1 cellular context compared by ENCODE assay signal in the genomic region with DNA sequence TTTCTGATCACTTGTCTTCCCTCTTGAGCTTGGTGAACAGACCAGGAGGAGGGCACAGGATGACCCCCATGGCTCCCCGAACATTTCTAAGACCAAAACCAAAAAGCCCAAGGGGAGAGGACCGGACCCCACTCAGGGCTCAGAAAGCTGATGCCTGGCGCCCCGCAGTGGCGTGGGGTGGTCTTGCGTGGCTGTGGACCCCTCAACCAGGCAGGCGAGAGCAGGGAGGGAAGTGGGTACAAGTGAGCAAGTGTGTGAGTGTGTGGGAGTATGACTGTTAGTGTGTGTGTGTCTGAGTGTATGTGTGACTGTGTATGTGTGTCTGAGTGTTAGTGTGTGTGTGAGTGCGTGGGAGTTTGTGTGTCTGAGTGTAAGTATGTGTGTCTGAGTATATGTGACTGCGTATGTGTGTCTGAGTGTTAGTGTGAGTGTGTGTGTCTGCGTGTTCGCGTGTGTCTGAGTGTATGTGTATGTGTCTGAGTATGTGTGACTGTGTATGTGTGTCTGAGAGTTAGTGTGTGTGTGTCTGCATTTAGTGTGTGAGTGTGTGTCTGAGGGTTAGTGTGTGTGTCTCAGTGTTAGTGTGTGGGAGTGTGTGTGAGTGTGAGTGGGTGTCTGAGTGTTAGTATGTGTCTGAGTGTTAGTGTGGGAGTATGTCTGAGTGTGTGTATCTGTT.
TF ChIP-seq lines count a peak whose summit lies in the region.

No MANE protein-coding gene starts in this region.

TF ChIP-seq in K562, 482 proteins besides CTCF, POLR2A, EP300 and RAD21 (continued from another document):
- TF ChIP-seq, protein P1, sequence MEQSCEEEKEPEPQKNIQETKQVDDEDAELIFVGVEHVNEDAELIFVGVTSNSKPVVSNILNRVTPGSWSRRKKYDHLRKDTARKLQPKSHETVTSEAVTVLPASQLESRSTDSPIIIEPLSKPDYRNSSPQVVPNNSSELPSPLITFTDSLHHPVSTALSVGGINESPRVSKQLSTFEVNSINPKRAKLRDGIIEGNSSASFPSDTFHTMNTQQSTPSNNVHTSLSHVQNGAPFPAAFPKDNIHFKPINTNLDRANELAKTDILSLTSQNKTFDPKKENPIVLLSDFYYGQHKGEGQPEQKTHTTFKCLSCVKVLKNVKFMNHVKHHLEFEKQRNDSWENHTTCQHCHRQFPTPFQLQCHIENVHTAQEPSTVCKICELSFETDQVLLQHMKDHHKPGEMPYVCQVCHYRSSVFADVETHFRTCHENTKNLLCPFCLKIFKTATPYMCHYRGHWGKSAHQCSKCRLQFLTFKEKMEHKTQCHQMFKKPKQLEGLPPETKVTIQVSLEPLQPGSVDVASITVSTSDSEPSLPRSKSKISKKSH (CRISPR knock-in tag; IDR thresholded peaks at IDR 0.05): no peak
- TF ChIP-seq MECOM (CRISPR knock-in tag; IDR thresholded peaks at IDR 0.05) (no peak), EGR1 (conservative IDR thresholded peaks at IDR 0.05) (peak; percentile 63), ZFX (CRISPR knock-in tag; IDR thresholded peaks at IDR 0.05) (no peak), HDAC1 (IDR thresholded peaks at IDR 0.05) (peak in 1 of 2 experiments; percentile 69; a peak in 1 of 4 replicates), HNRNPL (IDR thresholded peaks at IDR 0.05; ENCODE audit: low read depth, low read length) (no peak), CHD2 (IDR thresholded peaks at IDR 0.05; ENCODE audit: low read depth, low read length) (no peak), RNF2 (IDR thresholded peaks at IDR 0.05) (no peak), MCM7 (IDR thresholded peaks at IDR 0.05) (0 out of 4 replicates have a peak, but pooled peaks of 1 of the 2 experiments have one; percentile 64), RCOR1 (IDR thresholded peaks at IDR 0.05; ENCODE audit: borderline replicate concordance in 1 of 2, low read depth in 2 of 2, low read length in 2 of 2) (no peak), ZBED1 (IDR thresholded peaks at IDR 0.05) (no peak), MYNN (IDR thresholded peaks at IDR 0.05) (0 out of 2 replicates have a peak, but pooled peaks have one; percentile 24), MYNN (CRISPR knock-in tag; IDR thresholded peaks at IDR 0.05) (no peak), CAMTA2 (CRISPR knock-in tag; conservative IDR thresholded peaks at IDR 0.05) (no peak), HLTF (IDR thresholded peaks at IDR 0.05) (peak; percentile 45; the same call in 1 of the 2 replicates), ERF (CRISPR knock-in tag; IDR thresholded peaks at IDR 0.05) (no peak), FOXP1 (CRISPR knock-in tag; IDR thresholded peaks at IDR 0.05) (no peak)
- TF ChIP-seq, protein P2, sequence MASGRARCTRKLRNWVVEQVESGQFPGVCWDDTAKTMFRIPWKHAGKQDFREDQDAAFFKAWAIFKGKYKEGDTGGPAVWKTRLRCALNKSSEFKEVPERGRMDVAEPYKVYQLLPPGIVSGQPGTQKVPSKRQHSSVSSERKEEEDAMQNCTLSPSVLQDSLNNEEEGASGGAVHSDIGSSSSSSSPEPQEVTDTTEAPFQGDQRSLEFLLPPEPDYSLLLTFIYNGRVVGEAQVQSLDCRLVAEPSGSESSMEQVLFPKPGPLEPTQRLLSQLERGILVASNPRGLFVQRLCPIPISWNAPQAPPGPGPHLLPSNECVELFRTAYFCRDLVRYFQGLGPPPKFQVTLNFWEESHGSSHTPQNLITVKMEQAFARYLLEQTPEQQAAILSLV (tag; IDR thresholded peaks at IDR 0.05): no peak
- TF ChIP-seq, protein P3, sequence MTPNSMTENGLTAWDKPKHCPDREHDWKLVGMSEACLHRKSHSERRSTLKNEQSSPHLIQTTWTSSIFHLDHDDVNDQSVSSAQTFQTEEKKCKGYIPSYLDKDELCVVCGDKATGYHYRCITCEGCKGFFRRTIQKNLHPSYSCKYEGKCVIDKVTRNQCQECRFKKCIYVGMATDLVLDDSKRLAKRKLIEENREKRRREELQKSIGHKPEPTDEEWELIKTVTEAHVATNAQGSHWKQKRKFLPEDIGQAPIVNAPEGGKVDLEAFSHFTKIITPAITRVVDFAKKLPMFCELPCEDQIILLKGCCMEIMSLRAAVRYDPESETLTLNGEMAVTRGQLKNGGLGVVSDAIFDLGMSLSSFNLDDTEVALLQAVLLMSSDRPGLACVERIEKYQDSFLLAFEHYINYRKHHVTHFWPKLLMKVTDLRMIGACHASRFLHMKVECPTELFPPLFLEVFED (CRISPR knock-in tag; conservative IDR thresholded peaks at IDR 0.05): peak; percentile 7; the same call in 1 of the 2 replicates
- TF ChIP-seq, protein P4, sequence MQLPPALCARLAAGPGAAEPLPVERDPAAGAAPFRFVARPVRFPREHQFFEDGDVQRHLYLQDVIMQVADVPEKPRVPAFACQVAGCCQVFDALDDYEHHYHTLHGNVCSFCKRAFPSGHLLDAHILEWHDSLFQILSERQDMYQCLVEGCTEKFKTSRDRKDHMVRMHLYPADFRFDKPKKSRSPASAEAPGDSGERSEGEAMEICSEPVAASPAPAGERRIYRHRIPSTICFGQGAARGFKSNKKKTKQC (CRISPR knock-in tag; IDR thresholded peaks at IDR 0.05): no peak
